Comparison of ENCODE assay signal across 24 cellular contexts in genomic region chr16:53855056-53855455, GRCh38.
"Had no signal": no experiment of that assay in that cellular context is flagged by ENCODE, and none has a peak within 500 bp of the region (broad histone marks: within the 10 kb centered on the region; RNA-seq: fewer than 3 reads in every experiment).

No MANE protein-coding gene starts in this region.

- H3K36me3 ChIP-seq: gastrocnemius medialis, left lung, lower lobe of right lung had no signal

- H3K4me3 ChIP-seq: coronary artery, dorsolateral prefrontal cortex, esophagus squamous epithelium, gastrocnemius medialis, heart right ventricle, left lung, lower lobe of right lung, mucosa of descending colon had no signal

- H3K4me1 ChIP-seq: esophagus squamous epithelium, left lung had no signal

- H3K9me3 ChIP-seq: esophagus squamous epithelium, gastrocnemius medialis, left lung, mucosa of descending colon had no signal

- ATAC-seq: gastrocnemius medialis, heart right ventricle, left cardiac atrium, left lung, left ventricle myocardium superior, lower lobe of right lung, mucosa of descending colon had no signal

- FAIRE-seq: endothelial cell of umbilical vein, islet of Langerhans, keratinocyte had no signal

- H3K27me3 Mint-ChIP-seq: naive B cell had no signal

- H3K27ac ChIP-seq: coronary artery, dorsolateral prefrontal cortex, esophagus squamous epithelium, gastrocnemius medialis, heart right ventricle, left lung, lower lobe of right lung had no signal

- H3K4me1 Mint-ChIP-seq: naive B cell had no signal

- H3K4me3 Mint-ChIP-seq: mesothelial cell of epicardium, naive B cell had no signal

- DNase-seq: dermis blood vessel endothelial cell; dorsolateral prefrontal cortex; effector CD4-positive, alpha-beta T cell; effector memory CD4-positive, alpha-beta T cell; esophagus squamous epithelium; foreskin fibroblast; foreskin melanocyte; gastrocnemius medialis; glutamatergic neuron; head of caudate nucleus; heart right ventricle; hippocampal formation; left cardiac atrium; left lung; left ventricle myocardium superior; lower lobe of right lung; mesenchymal stem cell; mucosa of descending colon; naive B cell had no signal

- H3K27me3 ChIP-seq: dorsolateral prefrontal cortex, esophagus squamous epithelium, gastrocnemius medialis, heart right ventricle, left lung had no signal
